ENCODE assay signal across 19 cellular contexts in the genomic region with DNA sequence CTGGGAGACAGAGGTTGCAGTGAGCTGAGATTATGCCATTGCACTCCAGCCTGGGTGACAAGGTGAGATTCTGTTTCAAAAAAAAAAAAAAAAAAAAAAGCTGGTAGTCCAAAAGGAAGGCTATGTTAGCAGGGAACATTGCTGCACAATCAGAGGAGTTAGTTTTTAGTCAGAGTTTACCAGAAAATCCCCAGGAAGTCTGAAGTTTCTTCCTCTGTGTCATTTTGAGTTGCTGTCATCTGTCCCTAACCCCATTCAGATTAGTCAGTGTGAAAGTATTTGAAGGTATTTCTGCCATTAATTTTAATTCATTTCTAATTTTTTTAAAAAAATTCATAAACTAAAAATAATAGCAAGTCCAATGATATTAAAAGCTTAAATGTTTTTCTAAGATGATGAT. TPM values are rescaled to one million over a fixed set of nuclear protein-coding genes. Genes with fewer than 3 reads are reported as not detected.
DNase-seq lines count a peak whose midpoint lies in the region; ATAC-seq and TF ChIP-seq lines count a peak whose summit lies in the region.
"Had no signal": no experiment of that assay in that cellular context is flagged by ENCODE, and none has a peak within 500 bp of the region (broad histone marks: within the 10 kb centered on the region; RNA-seq: fewer than 3 reads in every experiment).

No MANE protein-coding gene starts in this region.

- peak; percentile 81 for ATAC-seq in GM18508 (IDR thresholded peaks at IDR 0.05; ENCODE audit: insufficient read depth, unreplicated experiment)
- ATAC-seq in GM19463 (IDR thresholded peaks at IDR 0.05; ENCODE audit: unreplicated experiment), result peak; percentile 91
- ATAC-seq in HG02759 (IDR thresholded peaks at IDR 0.05; ENCODE audit: unreplicated experiment), result peak; percentile 90
- peak; percentile 82 for ATAC-seq in HG03442 (IDR thresholded peaks at IDR 0.05; ENCODE audit: unreplicated experiment)
- ATAC-seq in GM19324 (IDR thresholded peaks at IDR 0.05; ENCODE audit: low FRiP score, unreplicated experiment), result no peak
- ATAC-seq: activated naive CD8-positive, alpha-beta T cell treated with anti-CD3 and anti-CD28 coated beads, Interleukin-2, amount 50 U/mL, for 24 hours; right cardiac atrium had no signal

- H3K27ac ChIP-seq in uterus, result no peak overlapping the region
- H3K27ac ChIP-seq: breast epithelium, stomach had no signal

- DNase-seq in stimulated activated CD4-positive, alpha-beta T cell treated with anti-CD3 and anti-CD28 coated beads, Interleukin-12 subunit alpha, Interleukin-12 subunit beta, amount 100 ng/mL, for 4 hours, result no peak
- no peak for DNase-seq in activated T-cell treated with anti-CD3 and anti-CD28 coated beads, Interleukin-2, amount 50 U/mL, for 1 hour
- DNase-seq in uterus, result no peak
- DNase-seq: ACHN; activated naive CD8-positive, alpha-beta T cell treated with anti-CD3 and anti-CD28 coated beads, Interleukin-2, amount 50 U/mL, for 24 hours; DMS153; hippocampal formation; kidney; naive B cell; NCI-H82; right cardiac atrium; stimulated activated CD4-positive, alpha-beta T cell treated with anti-CD3 and anti-CD28 coated beads, Interleukin-2, amount 100 ng/mL, for 24 hours; stomach had no signal

- no peaks in the 10 kb centered on the region for H3K9me3 ChIP-seq in uterus
- H3K9me3 ChIP-seq: breast epithelium, stomach had no signal

- intact Hi-C loops in uterus (cut with DNase I; ENCODE audit: low total_unique reads), result no loop called here

- H3K27me3 ChIP-seq in uterus, result no peaks in the 10 kb centered on the region
- H3K27me3 ChIP-seq: breast epithelium, stomach had no signal

- TF ChIP-seq POLR2A in uterus (IDR thresholded peaks at IDR 0.05), result no peak

- no peaks in the 10 kb centered on the region for H3K4me1 ChIP-seq in uterus
- H3K4me1 ChIP-seq: breast epithelium, stomach had no signal

- H3K4me3 ChIP-seq in uterus, result no peak overlapping the region
- H3K4me3 ChIP-seq: breast epithelium, stomach had no signal

- H3K36me3 ChIP-seq in uterus, result no peaks in the 10 kb centered on the region
- H3K36me3 ChIP-seq: breast epithelium, stomach had no signal

- TF ChIP-seq CTCF in uterus (IDR thresholded peaks at IDR 0.05), result no peak

RNA-seq across cellular contexts. Expression of gene CERS6, which starts 33.5 kb away (rescaled TPM):
- total RNA-seq in uterus, result 10 to 100 TPM; 20.0 to 47.2 (median 26.6) TPM
